ENCODE assay signal across 8 cellular contexts in the genomic region with DNA sequence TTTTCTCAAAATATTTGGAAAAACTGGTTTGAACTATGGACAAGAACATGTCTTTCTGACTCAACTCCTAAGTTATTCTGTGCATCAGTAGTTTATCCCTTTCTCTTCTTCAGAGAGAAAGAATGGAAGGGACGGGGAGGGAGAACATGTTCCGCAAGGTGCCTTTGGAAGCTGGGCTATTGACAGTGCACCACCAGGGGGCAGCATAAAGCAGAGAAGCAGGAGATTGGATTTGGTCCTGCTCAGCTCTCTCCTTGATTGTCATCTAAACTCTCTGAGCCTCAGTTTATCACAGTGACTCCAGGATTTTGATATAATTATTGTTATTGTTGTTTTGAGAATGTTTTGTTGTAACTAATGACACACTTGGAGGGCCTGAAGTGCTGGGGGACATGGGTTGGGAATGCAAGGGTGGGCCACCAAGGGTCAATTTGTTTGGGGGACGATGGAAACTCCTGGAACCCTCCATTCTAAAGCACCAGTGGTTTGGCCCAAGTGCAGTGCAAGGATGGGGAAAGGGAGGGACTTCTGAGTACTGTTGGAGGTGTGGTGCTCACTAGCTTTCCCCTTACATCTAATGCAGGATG. TPM values are rescaled to one million over a fixed set of nuclear protein-coding genes. Genes with fewer than 3 reads are reported as not detected.
A peak's percentile ranks its signal among the peaks of the same experiment; 100 is the strongest.
DNase-seq lines count a peak whose midpoint lies in the region; ATAC-seq and TF ChIP-seq lines count a peak whose summit lies in the region.

No MANE protein-coding gene starts in this region.

- DNase-seq in AG09319 (ENCODE audit: extremely low read depth, low read depth): peak; percentile 62
- DNase-seq in KBM-7: peak; percentile 76
- DNase-seq in RWPE2 (ENCODE audit: low spot score): peak; percentile 79
- DNase-seq in foreskin keratinocyte: peak; percentile 17 to 55
- peak in 40 of 56 donors; percentile 0 to 82 (median 14) for DNase-seq in nucleus accumbens (lab: John Stamatoyannopoulos, UW)
- DNase-seq in testis: peak; percentile 90

- H3K27me3 ChIP-seq in RWPE2 (ENCODE audit: insufficient read depth, poor library complexity, severe bottlenecking) (no peaks in the 10 kb centered on the region), foreskin keratinocyte (no peaks in the 10 kb centered on the region), testis (no peaks in the 10 kb centered on the region)

- no peaks in the 10 kb centered on the region for H3K9me3 Mint-ChIP-seq in activated T-helper 17 cell treated with anti-CD3 and anti-CD28 coated beads, Interleukin-2, amount 50 U/mL, for 72 hours

- H3K9me3 ChIP-seq in RWPE2 (ENCODE audit: severe bottlenecking) (no peaks in the 10 kb centered on the region), testis (no peaks in the 10 kb centered on the region)

- peaks cover 19% of the 10 kb centered on the region for H3K36me3 Mint-ChIP-seq in activated T-helper 17 cell treated with anti-CD3 and anti-CD28 coated beads, Interleukin-2, amount 50 U/mL, for 72 hours (ENCODE audit: low read depth)

- H3K36me3 ChIP-seq in RWPE2 (ENCODE audit: low read depth) (no peaks in the 10 kb centered on the region), testis (ENCODE audit: low read depth, missing control alignments) (no peaks in the 10 kb centered on the region)

- WGBS in testis, 2 donors: 61 to 62% methylated on average over 3 of the region's 3 CpGs

- no peak overlapping the region for H3K4me3 ChIP-seq in RWPE2 (ENCODE audit: severe bottlenecking)
- no peak overlapping the region for H3K4me3 ChIP-seq in testis

- no peak overlapping the region for H3K27ac ChIP-seq in RWPE2 (ENCODE audit: poor library complexity, severe bottlenecking)
- no peak overlapping the region for H3K27ac ChIP-seq in foreskin keratinocyte
- H3K27ac ChIP-seq in testis: no peak overlapping the region

- H3K27me3 Mint-ChIP-seq in activated T-helper 17 cell treated with anti-CD3 and anti-CD28 coated beads, Interleukin-2, amount 50 U/mL, for 72 hours: peaks cover 3% of the 10 kb centered on the region

- intact Hi-C loops in testis (cut with DNase I; ENCODE audit: low total_unique reads): no loop called here

- H3K4me1 Mint-ChIP-seq in activated T-helper 17 cell treated with anti-CD3 and anti-CD28 coated beads, Interleukin-2, amount 50 U/mL, for 72 hours: no peaks in the 10 kb centered on the region

- no peak overlapping the region for H3K27ac Mint-ChIP-seq in activated T-helper 17 cell treated with anti-CD3 and anti-CD28 coated beads, Interleukin-2, amount 50 U/mL, for 72 hours

- in situ Hi-C loops in KBM-7 (cut with MboI; ENCODE audit: low pct_unique_long_range_greater_than_20kb, low sequenced_read_pairs): loop anchor here (25.0 kb wide), 1 partner anchor 217 kb away; no protein-coding TSS in a partner anchor

- TF ChIP-seq POLR2A in testis (IDR thresholded peaks at IDR 0.05): no peak

- H3K4me3 Mint-ChIP-seq in activated T-helper 17 cell treated with anti-CD3 and anti-CD28 coated beads, Interleukin-2, amount 50 U/mL, for 72 hours: no peak overlapping the region

- peak; percentile 97 for TF ChIP-seq CTCF in AG09319 (IDR thresholded peaks at IDR 0.05; ENCODE audit: low read depth, low read length)
- TF ChIP-seq CTCF in RWPE2 (IDR thresholded peaks at IDR 0.05; ENCODE audit: poor library complexity, severe bottlenecking): peak; percentile 96
- peak; percentile 90 for TF ChIP-seq CTCF in foreskin keratinocyte (conservative IDR thresholded peaks at IDR 0.05)
- peak; percentile 61 to 82 (median 64) for TF ChIP-seq CTCF in testis (IDR thresholded peaks at IDR 0.05)

- no peaks in the 10 kb centered on the region for H3K4me1 ChIP-seq in RWPE2 (ENCODE audit: insufficient read depth, poor library complexity, severe bottlenecking)
- no peaks in the 10 kb centered on the region for H3K4me1 ChIP-seq in foreskin keratinocyte
- no peaks in the 10 kb centered on the region for H3K4me1 ChIP-seq in testis

- ATAC-seq in GM18907 (IDR thresholded peaks at IDR 0.05; ENCODE audit: unreplicated experiment) (peak; percentile 77), RWPE2 (ENCODE audit: low read depth) (peak; percentile 58; the same call in 2 of the 3 replicates), foreskin keratinocyte (peak; percentile 78)
- ATAC-seq in activated T-helper 17 cell treated with anti-CD3 and anti-CD28 coated beads, Interleukin-2, amount 50 U/mL, for 72 hours (replicated peaks): peak; percentile 78

RNA-seq across cellular contexts. Expression of a gene that starts 45.3 kb away (rescaled TPM):
- 10 to 100 TPM; 26.8 to 45.1 TPM for total RNA-seq in activated T-helper 17 cell treated with anti-CD3 and anti-CD28 coated beads, Interleukin-2, amount 50 U/mL, for 72 hours
- total RNA-seq in foreskin keratinocyte: 69.9 and 73.3 TPM in 2 replicates
- 14.2 and 17.3 TPM in 2 replicates for polyA plus RNA-seq in foreskin keratinocyte
- 10 to 100 TPM; 58.0 to 75.7 TPM for total RNA-seq in testis
- polyA plus RNA-seq in testis (ENCODE audit: insufficient read depth, low read depth, low replicate concordance): 33.1 TPM

Comparison
In these comparisons a context has a peak if more than half of its experiments do, and no peak if none do; other contexts are left out.
1. DNase-seq: peak in every context shown above with its lines; median percentile 90 in testis; 79 in RWPE2; 76 in KBM-7; 62 in AG09319; 36 in foreskin keratinocyte; 14 in nucleus accumbens.